1 cellular context compared by ENCODE assay signal in the genomic region with DNA sequence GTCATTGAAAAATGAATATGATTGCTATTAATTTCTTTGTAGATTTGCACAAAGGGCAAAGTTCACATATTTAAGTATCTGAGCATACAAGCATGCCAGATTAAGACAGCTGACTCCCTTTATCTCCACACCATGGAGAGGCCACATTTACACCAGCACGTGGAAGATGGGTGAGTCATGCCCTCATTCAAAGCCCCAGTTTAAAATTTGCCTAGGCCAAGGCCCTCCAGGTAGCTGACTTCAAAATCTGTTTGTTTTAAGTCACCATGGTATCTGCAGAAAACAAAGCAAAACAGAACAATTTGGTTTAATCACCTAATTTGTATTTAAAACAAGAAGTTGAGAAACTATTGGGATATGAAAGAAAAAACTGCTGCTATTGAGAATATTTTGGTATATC.
A peak's percentile ranks its signal among the peaks of the same experiment; 100 is the strongest.
TF ChIP-seq lines count a peak whose summit lies in the region.

No MANE protein-coding gene starts in this region.

TF ChIP-seq in HepG2, 621 proteins besides CTCF, POLR2A, EP300 and RAD21 (continued from another document and continues in another):
- TF ChIP-seq ZBTB37 (CRISPR knock-in tag; IDR thresholded peaks at IDR 0.05) (no peak), SIN3A (IDR thresholded peaks at IDR 0.05; ENCODE audit: borderline replicate concordance, low read depth, low read length) (peak; percentile 23; the same call in 1 of the 2 replicates), POGZ (CRISPR knock-in tag; IDR thresholded peaks at IDR 0.05) (0 out of 2 replicates have a peak, but pooled peaks have one; percentile 34), SAP130 (CRISPR knock-in tag; IDR thresholded peaks at IDR 0.05; ENCODE audit: low read depth) (peak; percentile 78), TGIF2 (CRISPR knock-in tag; IDR thresholded peaks at IDR 0.05) (no peak), GATAD2A (CRISPR knock-in tag; IDR thresholded peaks at IDR 0.05) (peak; percentile 76), ZFY (CRISPR knock-in tag; IDR thresholded peaks at IDR 0.05) (peak; percentile 59), TBX3 (IDR thresholded peaks at IDR 0.05; ENCODE audit: borderline replicate concordance) (peak; percentile 50; the same call in 1 of the 2 replicates), BCL3 (CRISPR knock-in tag; IDR thresholded peaks at IDR 0.05) (no peak), MEIS2 (CRISPR knock-in tag; IDR thresholded peaks at IDR 0.05) (no peak), FOXA3 (CRISPR knock-in tag; IDR thresholded peaks at IDR 0.05) (peak; percentile 65), HMG20B (CRISPR knock-in tag; conservative IDR thresholded peaks at IDR 0.05) (0 out of 2 replicates have a peak, but pooled peaks have one; percentile 46), PAF1 (CRISPR knock-in tag; IDR thresholded peaks at IDR 0.05) (no peak), NCOA1 (CRISPR knock-in tag; IDR thresholded peaks at IDR 0.05) (no peak), ZBTB25 (CRISPR knock-in tag; IDR thresholded peaks at IDR 0.05) (no peak), ZNF577 (CRISPR knock-in tag; IDR thresholded peaks at IDR 0.05; ENCODE audit: borderline replicate concordance, low read depth) (no peak), MTA1 (CRISPR knock-in tag; IDR thresholded peaks at IDR 0.05; ENCODE audit: borderline replicate concordance) (no peak), MED1 (CRISPR knock-in tag; IDR thresholded peaks at IDR 0.05) (peak; percentile 59), ZSCAN5A (CRISPR knock-in tag; IDR thresholded peaks at IDR 0.05; ENCODE audit: borderline replicate concordance) (no peak), SOX13 (IDR thresholded peaks at IDR 0.05) (0 out of 2 replicates have a peak, but pooled peaks have one; percentile 25), SOX13 (CRISPR knock-in tag; conservative IDR thresholded peaks at IDR 0.05 in 1 of 2, IDR thresholded peaks at IDR 0.05 in 1 of 2) (peak in 1 of 2 experiments; percentile 78; a peak in 2 of 4 replicates), ZMAT3 (CRISPR knock-in tag; conservative IDR thresholded peaks at IDR 0.05) (no peak), GZF1 (CRISPR knock-in tag; IDR thresholded peaks at IDR 0.05) (no peak), NFE2L1 (CRISPR knock-in tag; IDR thresholded peaks at IDR 0.05; ENCODE audit: borderline replicate concordance) (no peak), SMAD1 (CRISPR knock-in tag; IDR thresholded peaks at IDR 0.05; ENCODE audit: borderline replicate concordance, low read depth) (no peak), PCBP2 (optimal IDR thresholded peaks at IDR 0.05; ENCODE audit: low read depth, low read length, poor library complexity, severe bottlenecking) (no peak), ZNF782 (CRISPR knock-in tag; IDR thresholded peaks at IDR 0.05; ENCODE audit: borderline replicate concordance) (no peak), HDAC1 (CRISPR knock-in tag; IDR thresholded peaks at IDR 0.05) (peak; percentile 48; the same call in 1 of the 2 replicates), NR1H2 (CRISPR knock-in tag; IDR thresholded peaks at IDR 0.05; ENCODE audit: borderline replicate concordance, low read depth) (no peak), MAX (IDR thresholded peaks at IDR 0.05) (peak; percentile 86), ZSCAN25 (CRISPR knock-in tag; IDR thresholded peaks at IDR 0.05) (no peak), GTF3A (CRISPR knock-in tag; conservative IDR thresholded peaks at IDR 0.05) (no peak), ZKSCAN1 (IDR thresholded peaks at IDR 0.05; ENCODE audit: low read length) (no peak), HNRNPLL (IDR thresholded peaks at IDR 0.05; ENCODE audit: low read depth, low read length, poor library complexity, severe bottlenecking) (no peak), ZBED4 (CRISPR knock-in tag; IDR thresholded peaks at IDR 0.05; ENCODE audit: borderline replicate concordance) (no peak), KLF11 (CRISPR knock-in tag; IDR thresholded peaks at IDR 0.05) (no peak), DMAP1 (CRISPR knock-in tag; IDR thresholded peaks at IDR 0.05) (0 out of 2 replicates have a peak, but pooled peaks have one; percentile 45), FOSL1 (CRISPR knock-in tag; IDR thresholded peaks at IDR 0.05; ENCODE audit: borderline replicate concordance) (peak; percentile 88), FOXK1 (CRISPR knock-in tag; IDR thresholded peaks at IDR 0.05; ENCODE audit: borderline replicate concordance, low read depth) (peak; percentile 40; the same call in 1 of the 2 replicates)
- TF ChIP-seq, protein P1, sequence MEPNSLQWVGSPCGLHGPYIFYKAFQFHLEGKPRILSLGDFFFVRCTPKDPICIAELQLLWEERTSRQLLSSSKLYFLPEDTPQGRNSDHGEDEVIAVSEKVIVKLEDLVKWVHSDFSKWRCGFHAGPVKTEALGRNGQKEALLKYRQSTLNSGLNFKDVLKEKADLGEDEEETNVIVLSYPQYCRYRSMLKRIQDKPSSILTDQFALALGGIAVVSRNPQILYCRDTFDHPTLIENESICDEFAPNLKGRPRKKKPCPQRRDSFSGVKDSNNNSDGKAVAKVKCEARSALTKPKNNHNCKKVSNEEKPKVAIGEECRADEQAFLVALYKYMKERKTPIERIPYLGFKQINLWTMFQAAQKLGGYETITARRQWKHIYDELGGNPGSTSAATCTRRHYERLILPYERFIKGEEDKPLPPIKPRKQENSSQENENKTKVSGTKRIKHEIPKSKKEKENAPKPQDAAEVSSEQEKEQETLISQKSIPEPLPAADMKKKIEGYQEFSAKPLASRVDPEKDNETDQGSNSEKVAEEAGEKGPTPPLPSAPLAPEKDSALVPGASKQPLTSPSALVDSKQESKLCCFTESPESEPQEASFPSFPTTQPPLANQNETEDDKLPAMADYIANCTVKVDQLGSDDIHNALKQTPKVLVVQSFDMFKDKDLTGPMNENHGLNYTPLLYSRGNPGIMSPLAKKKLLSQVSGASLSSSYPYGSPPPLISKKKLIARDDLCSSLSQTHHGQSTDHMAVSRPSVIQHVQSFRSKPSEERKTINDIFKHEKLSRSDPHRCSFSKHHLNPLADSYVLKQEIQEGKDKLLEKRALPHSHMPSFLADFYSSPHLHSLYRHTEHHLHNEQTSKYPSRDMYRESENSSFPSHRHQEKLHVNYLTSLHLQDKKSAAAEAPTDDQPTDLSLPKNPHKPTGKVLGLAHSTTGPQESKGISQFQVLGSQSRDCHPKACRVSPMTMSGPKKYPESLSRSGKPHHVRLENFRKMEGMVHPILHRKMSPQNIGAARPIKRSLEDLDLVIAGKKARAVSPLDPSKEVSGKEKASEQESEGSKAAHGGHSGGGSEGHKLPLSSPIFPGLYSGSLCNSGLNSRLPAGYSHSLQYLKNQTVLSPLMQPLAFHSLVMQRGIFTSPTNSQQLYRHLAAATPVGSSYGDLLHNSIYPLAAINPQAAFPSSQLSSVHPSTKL (CRISPR knock-in tag; IDR thresholded peaks at IDR 0.05): peak; percentile 86
- TF ChIP-seq, protein P2, sequence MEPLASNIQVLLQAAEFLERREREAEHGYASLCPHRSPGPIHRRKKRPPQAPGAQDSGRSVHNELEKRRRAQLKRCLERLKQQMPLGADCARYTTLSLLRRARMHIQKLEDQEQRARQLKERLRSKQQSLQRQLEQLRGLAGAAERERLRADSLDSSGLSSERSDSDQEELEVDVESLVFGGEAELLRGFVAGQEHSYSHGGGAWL (CRISPR knock-in tag; IDR thresholded peaks at IDR 0.05): no peak
- TF ChIP-seq, protein P3, sequence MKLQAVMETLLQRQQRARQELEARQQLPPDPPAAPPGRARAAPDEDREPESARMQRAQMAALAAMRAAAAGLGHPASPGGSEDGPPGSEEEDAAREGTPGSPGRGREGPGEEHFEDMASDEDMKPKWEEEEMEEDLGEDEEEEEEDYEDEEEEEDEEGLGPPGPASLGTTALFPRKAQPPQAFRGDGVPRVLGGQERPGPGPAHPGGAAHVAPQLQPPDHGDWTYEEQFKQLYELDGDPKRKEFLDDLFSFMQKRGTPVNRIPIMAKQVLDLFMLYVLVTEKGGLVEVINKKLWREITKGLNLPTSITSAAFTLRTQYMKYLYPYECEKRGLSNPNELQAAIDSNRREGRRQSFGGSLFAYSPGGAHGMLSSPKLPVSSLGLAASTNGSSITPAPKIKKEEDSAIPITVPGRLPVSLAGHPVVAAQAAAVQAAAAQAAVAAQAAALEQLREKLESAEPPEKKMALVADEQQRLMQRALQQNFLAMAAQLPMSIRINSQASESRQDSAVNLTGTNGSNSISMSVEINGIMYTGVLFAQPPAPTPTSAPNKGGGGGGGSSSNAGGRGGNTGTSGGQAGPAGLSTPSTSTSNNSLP (IDR thresholded peaks at IDR 0.05; ENCODE audit: low read depth, low read length): peak; percentile 57
- TF ChIP-seq, protein P4, sequence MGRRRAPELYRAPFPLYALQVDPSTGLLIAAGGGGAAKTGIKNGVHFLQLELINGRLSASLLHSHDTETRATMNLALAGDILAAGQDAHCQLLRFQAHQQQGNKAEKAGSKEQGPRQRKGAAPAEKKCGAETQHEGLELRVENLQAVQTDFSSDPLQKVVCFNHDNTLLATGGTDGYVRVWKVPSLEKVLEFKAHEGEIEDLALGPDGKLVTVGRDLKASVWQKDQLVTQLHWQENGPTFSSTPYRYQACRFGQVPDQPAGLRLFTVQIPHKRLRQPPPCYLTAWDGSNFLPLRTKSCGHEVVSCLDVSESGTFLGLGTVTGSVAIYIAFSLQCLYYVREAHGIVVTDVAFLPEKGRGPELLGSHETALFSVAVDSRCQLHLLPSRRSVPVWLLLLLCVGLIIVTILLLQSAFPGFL (CRISPR knock-in tag; IDR thresholded peaks at IDR 0.05): no peak
- TF ChIP-seq, protein P5, sequence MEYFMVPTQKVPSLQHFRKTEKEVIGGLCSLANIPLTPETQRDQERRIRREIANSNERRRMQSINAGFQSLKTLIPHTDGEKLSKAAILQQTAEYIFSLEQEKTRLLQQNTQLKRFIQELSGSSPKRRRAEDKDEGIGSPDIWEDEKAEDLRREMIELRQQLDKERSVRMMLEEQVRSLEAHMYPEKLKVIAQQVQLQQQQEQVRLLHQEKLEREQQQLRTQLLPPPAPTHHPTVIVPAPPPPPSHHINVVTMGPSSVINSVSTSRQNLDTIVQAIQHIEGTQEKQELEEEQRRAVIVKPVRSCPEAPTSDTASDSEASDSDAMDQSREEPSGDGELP (IDR thresholded peaks at IDR 0.05; ENCODE audit: borderline replicate concordance, low read depth): peak; percentile 86; the same call in 1 of the 2 replicates
